In genomic region chr10:1287493-1288480, GRCh38 we compare ENCODE assay signal across 15 cellular contexts.
DNase-seq lines count a peak whose midpoint lies in the region; ATAC-seq and TF ChIP-seq lines count a peak whose summit lies in the region.
"Had no signal": no experiment of that assay in that cellular context is flagged by ENCODE, and none has a peak within 500 bp of the region (broad histone marks: within the 10 kb centered on the region; RNA-seq: fewer than 3 reads in every experiment).

No MANE protein-coding gene starts in this region.

- H3K4me3 Mint-ChIP-seq in chondrocyte (ENCODE audit: unreplicated experiment), result no peak overlapping the region
- H3K4me3 Mint-ChIP-seq in osteocyte (ENCODE audit: unreplicated experiment), result no peak overlapping the region
- H3K4me3 Mint-ChIP-seq: activated B cell treated with CpG ODN at 0.5 μM for 24 hours; CD8-positive, alpha-beta memory T cell; stimulated activated naive CD8-positive, alpha-beta T cell treated with anti-CD3 and anti-CD28 coated beads, Interleukin-15, Interleukin-2, amounts not matched to agents 100 ng/mL and 50 ng/mL, for 24 hours had no signal

- ATAC-seq in GM21576 (IDR thresholded peaks at IDR 0.05; ENCODE audit: unreplicated experiment) (no peak), left lobe of liver (no peak)

- no peaks in the 10 kb centered on the region for H3K27me3 Mint-ChIP-seq in chondrocyte (ENCODE audit: low read depth)
- H3K27me3 Mint-ChIP-seq in osteocyte (ENCODE audit: unreplicated experiment), result no peaks in the 10 kb centered on the region

- H3K4me1 Mint-ChIP-seq in chondrocyte (ENCODE audit: low read depth) (peaks cover 73% of the 10 kb centered on the region), osteocyte (ENCODE audit: unreplicated experiment) (peaks cover 85% of the 10 kb centered on the region)
- H3K4me1 Mint-ChIP-seq: CD8-positive, alpha-beta memory T cell had no signal

- H3K9me3 Mint-ChIP-seq in chondrocyte (ENCODE audit: low read depth) (no peaks in the 10 kb centered on the region), osteocyte (ENCODE audit: unreplicated experiment) (no peaks in the 10 kb centered on the region)
- H3K9me3 Mint-ChIP-seq: activated B cell treated with CpG ODN at 0.5 μM for 24 hours; CD8-positive, alpha-beta memory T cell; stimulated activated naive CD8-positive, alpha-beta T cell treated with anti-CD3 and anti-CD28 coated beads, Interleukin-15, Interleukin-2, amounts not matched to agents 100 ng/mL and 50 ng/mL, for 24 hours had no signal

- H3K36me3 Mint-ChIP-seq in chondrocyte (ENCODE audit: low read depth) (no peaks in the 10 kb centered on the region), osteocyte (ENCODE audit: unreplicated experiment) (no peaks in the 10 kb centered on the region)
- H3K36me3 Mint-ChIP-seq: CD8-positive, alpha-beta memory T cell had no signal

- TF ChIP-seq CTCF in chondrocyte (IDR thresholded peaks at IDR 0.05) (no peak), osteocyte (IDR thresholded peaks at IDR 0.05) (no peak)

- H3K27ac Mint-ChIP-seq in chondrocyte (ENCODE audit: unreplicated experiment) (peak overlapping the region; percentile 80), osteocyte (ENCODE audit: unreplicated experiment) (peak overlapping the region; percentile 27)
- H3K27ac Mint-ChIP-seq: activated B cell treated with CpG ODN at 0.5 μM for 24 hours; stimulated activated naive CD8-positive, alpha-beta T cell treated with anti-CD3 and anti-CD28 coated beads, Interleukin-15, Interleukin-2, amounts not matched to agents 100 ng/mL and 50 ng/mL, for 24 hours had no signal

- DNase-seq in CD1c-positive myeloid dendritic cell (ENCODE audit: extremely low spot score), result peak; percentile 27
- peak; percentile 10 for DNase-seq in LHCN-M2 (ENCODE audit: low read depth)
- DNase-seq in chondrocyte (ENCODE audit: low spot score), result no peak
- DNase-seq in osteocyte (ENCODE audit: extremely low spot score, unreplicated experiment), result no peak
- DNase-seq in LoVo (ENCODE audit: low spot score), result no peak
- DNase-seq in HCEC 1CT, result no peak
- no peak for DNase-seq in left lobe of liver (ENCODE audit: low spot score)
- DNase-seq: activated B cell treated with CpG ODN at 0.5 μM for 24 hours; CD8-positive, alpha-beta memory T cell; cortex of kidney; midbrain; NCI-H1930; stimulated activated CD4-positive, alpha-beta T cell treated with anti-CD3 and anti-CD28 coated beads, Interleukin-4, amount 100 ng/mL, for 4 hours had no signal

Comparison
In these comparisons a context has a peak if more than half of its experiments do, and no peak if none do; other contexts are left out.
1. DNase-seq: peak in CD1c-positive myeloid dendritic cell (single experiment) and LHCN-M2 (single experiment); none in chondrocyte (single experiment), osteocyte (single experiment), LoVo (single experiment), HCEC 1CT (single experiment) and left lobe of liver (single experiment).